ENCODE assay signal across 13 cellular contexts in genomic region chr14:99780690-99781089, GRCh38.
"Had no signal": no experiment of that assay in that cellular context is flagged by ENCODE, and none has a peak within 500 bp of the region (broad histone marks: within the 10 kb centered on the region; RNA-seq: fewer than 3 reads in every experiment).

No MANE protein-coding gene starts in this region.

- H3K4me3 ChIP-seq: heart right ventricle had no signal

- H3K27me3 ChIP-seq: heart right ventricle had no signal

- H3K27ac ChIP-seq: heart right ventricle had no signal

- FAIRE-seq: colon, islet of Langerhans had no signal

- H3K36me3 ChIP-seq: heart right ventricle had no signal

- ATAC-seq: activated T-cell treated with anti-CD3 and anti-CD28 coated beads, Interleukin-2, amount 50 U/mL, for 72 hours; sciatic nerve had no signal

- DNase-seq: activated CD4-positive, alpha-beta memory T cell treated with anti-CD3 and anti-CD28 coated beads for 36 hours; activated CD4-positive, CD25-positive, alpha-beta regulatory T cell treated with anti-CD3 and anti-CD28 coated beads, Interleukin-2, amount 50 U/mL, for 72 hours; activated gamma-delta T cell treated with Interleukin-2 at 50 U/mL for 16 hours; activated naive CD8-positive, alpha-beta T cell treated with anti-CD3 and anti-CD28 coated beads, Interleukin-2, amount 10 ng/mL, durations not matched to agents 7 days and 5 days; activated T-cell treated with anti-CD3 and anti-CD28 coated beads, Interleukin-2, amount 50 U/mL, for 72 hours; aorta; foreskin melanocyte; heart right ventricle; stimulated activated CD4-positive, alpha-beta T cell treated with anti-CD3 and anti-CD28 coated beads, Interleukin-12 subunit alpha, Interleukin-12 subunit beta, amount 100 ng/mL, for 4 hours; stimulated activated naive CD4-positive, alpha-beta T cell had no signal
